ENCODE assay signal across 1 cellular context in genomic region chr3:188786424-188786823, GRCh38.
TF ChIP-seq lines count a peak whose summit lies in the region.

No MANE protein-coding gene starts in this region.

TF ChIP-seq in GM23338, 12 proteins besides CTCF, POLR2A, EP300 and RAD21 (continued from another document):
- TF ChIP-seq ZNF462 (CRISPR knock-in tag; IDR thresholded peaks at IDR 0.05) (no peak), REST (IDR thresholded peaks at IDR 0.05; ENCODE audit: unreplicated experiment) (no peak), ZNF114 (CRISPR knock-in tag; IDR thresholded peaks at IDR 0.05) (no peak)
